Comparison of ENCODE assay signal across 22 cellular contexts in the genomic region with DNA sequence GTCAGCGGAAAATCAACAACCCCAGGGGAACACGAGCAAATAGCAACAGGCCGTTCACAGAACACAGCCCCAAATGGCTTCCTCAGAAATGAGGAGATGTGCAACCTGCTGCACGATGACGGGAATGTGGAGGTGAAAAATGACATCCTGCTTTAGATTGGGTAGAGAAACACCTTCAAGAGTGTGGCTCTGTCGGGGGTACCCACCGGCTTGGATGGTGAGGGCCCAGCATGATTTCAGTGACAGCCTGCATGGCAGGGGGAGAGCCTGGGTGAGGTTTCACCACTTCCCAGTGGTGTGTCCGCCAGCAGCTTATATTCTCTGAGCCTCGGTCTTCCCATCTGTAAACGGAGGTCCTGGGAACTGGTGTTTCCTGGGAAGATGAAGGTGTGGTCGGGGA.
"Had no signal": no experiment of that assay in that cellular context is flagged by ENCODE, and none has a peak within 500 bp of the region (broad histone marks: within the 10 kb centered on the region; RNA-seq: fewer than 3 reads in every experiment).

No MANE protein-coding gene starts in this region.

- H3K36me3 ChIP-seq: MG63, SJCRH30 had no signal

- H3K9me3 ChIP-seq: SJCRH30 had no signal

- H3K4me3 ChIP-seq: MG63, SJCRH30 had no signal

- H3K27ac ChIP-seq: RWPE1, SJCRH30 had no signal

- H3K27me3 ChIP-seq: MG63, SJCRH30 had no signal

- H3K4me1 ChIP-seq: SJCRH30 had no signal

- ATAC-seq: Panc1, PC-3, SK-N-SH treated with all-trans-retinoic acid at 6 μM for 48 hours had no signal

- DNase-seq: IMR-90; Karpas-422; KG1; MG63; NCI-H1092 treated with DMSO at 0.1 percent for 48 hours; NCI-H1436; NCI-H187; NCI-H2029; NCI-H2081 treated with DMSO at 0.1 percent for 48 hours; NCI-H226; NCI-H446; NCI-H510A; NCI-H524 treated with DMSO at 0.1 percent for 48 hours; NCI-H69; NCI-H774; NK-92 treated with Interleukin-12 subunit alpha and Interleukin-12 subunit beta, amount 100 ng/mL, for 24 hours; PC-3; SHP77 treated with DMSO at 0.1 percent for 48 hours; SJCRH30 had no signal
